In genomic region chr7:44511863-44512468, GRCh38 we compare ENCODE assay signal across 25 cellular contexts. TPM values are rescaled to one million over a fixed set of nuclear protein-coding genes. Genes with fewer than 3 reads are reported as not detected.
"Had no signal": no experiment of that assay in that cellular context is flagged by ENCODE, and none has a peak within 500 bp of the region (broad histone marks: within the 10 kb centered on the region; RNA-seq: fewer than 3 reads in every experiment).

No MANE protein-coding gene starts in this region.

- H3K4me3 ChIP-seq: cardiac muscle cell, MG63, PC-9, SK-N-MC had no signal

- H3K27ac ChIP-seq: brain microvascular endothelial cell, cardiac muscle cell, KMS-11, PC-9, SK-N-MC, VCaP had no signal

- DNase-seq: activated CD4-positive, alpha-beta memory T cell treated with anti-CD3 and anti-CD28 coated beads for 36 hours; activated CD4-positive, alpha-beta T cell treated with anti-CD3 and anti-CD28 coated beads, Interleukin-2, amount 10 ng/mL, durations not matched to agents 7 days and 5 days; activated CD4-positive, CD25-positive, alpha-beta regulatory T cell; activated CD8-positive, alpha-beta memory T cell treated with anti-CD3 and anti-CD28 coated beads for 24 hours; activated gamma-delta T cell; activated naive CD4-positive, alpha-beta T cell treated with anti-CD3 and anti-CD28 coated beads for 36 hours; activated naive CD8-positive, alpha-beta T cell treated with anti-CD3 and anti-CD28 coated beads for 36 hours; activated T-cell treated with anti-CD3 and anti-CD28 coated beads, Interleukin-2, amount 50 U/mL, for 4 hours; brain microvascular endothelial cell; MG63; NCI-H1105; NCI-H1436; NCI-H187; NCI-H2081; NCI-H446; NCI-H524; PC-9; SIG-M5; T-cell; T-helper 2 cell; T1000 had no signal

- H3K36me3 Mint-ChIP-seq: T-cell had no signal

- H3K4me1 Mint-ChIP-seq: T-cell had no signal

- H3K4me3 Mint-ChIP-seq: activated CD4-positive, alpha-beta memory T cell treated with anti-CD3 and anti-CD28 coated beads for 36 hours; activated CD4-positive, alpha-beta T cell treated with anti-CD3 and anti-CD28 coated beads, Interleukin-2, amount 10 ng/mL, durations not matched to agents 7 days and 5 days; activated naive CD4-positive, alpha-beta T cell treated with anti-CD3 and anti-CD28 coated beads for 36 hours; activated naive CD8-positive, alpha-beta T cell treated with anti-CD3 and anti-CD28 coated beads for 36 hours; activated T-cell treated with anti-CD3 and anti-CD28 coated beads, Interleukin-2, amount 50 U/mL, for 4 hours; T-cell had no signal

- H3K27ac Mint-ChIP-seq: activated CD4-positive, alpha-beta memory T cell treated with anti-CD3 and anti-CD28 coated beads for 36 hours; activated CD4-positive, alpha-beta T cell treated with anti-CD3 and anti-CD28 coated beads, Interleukin-2, amount 10 ng/mL, durations not matched to agents 7 days and 5 days; activated naive CD4-positive, alpha-beta T cell treated with anti-CD3 and anti-CD28 coated beads for 36 hours; activated naive CD8-positive, alpha-beta T cell treated with anti-CD3 and anti-CD28 coated beads for 36 hours; T-cell had no signal

- H3K9ac ChIP-seq: KMS-11 had no signal

- H2AFZ ChIP-seq: PC-9 had no signal

- H3K36me3 ChIP-seq: brain microvascular endothelial cell, cardiac muscle cell, MG63 had no signal

- H3K27me3 Mint-ChIP-seq: activated CD4-positive, alpha-beta memory T cell treated with anti-CD3 and anti-CD28 coated beads for 36 hours; activated naive CD8-positive, alpha-beta T cell treated with anti-CD3 and anti-CD28 coated beads for 36 hours had no signal

- H3K9me3 Mint-ChIP-seq: activated CD4-positive, alpha-beta memory T cell treated with anti-CD3 and anti-CD28 coated beads for 36 hours had no signal

- H3K4me2 ChIP-seq: KMS-11, PC-9 had no signal

- ATAC-seq: activated T-cell treated with anti-CD3 and anti-CD28 coated beads, Interleukin-2, amount 50 U/mL, for 4 hours; T-cell had no signal

- H3K27me3 ChIP-seq: brain microvascular endothelial cell, cardiac muscle cell, MG63 had no signal

RNA-seq across cellular contexts. Expression of gene NPC1L1, which starts 29.2 kb away (rescaled TPM):
- total RNA-seq: activated CD4-positive, alpha-beta T cell treated with anti-CD3 and anti-CD28 coated beads, Interleukin-2, amount 10 ng/mL, durations not matched to agents 7 days and 5 days; activated naive CD4-positive, alpha-beta T cell treated with anti-CD3 and anti-CD28 coated beads for 36 hours; activated naive CD8-positive, alpha-beta T cell treated with anti-CD3 and anti-CD28 coated beads for 36 hours; cardiac muscle cell had no signal
- polyA plus RNA-seq: cardiac muscle cell had no signal
